Comparison of ENCODE assay signal across 17 cellular contexts in the genomic region with DNA sequence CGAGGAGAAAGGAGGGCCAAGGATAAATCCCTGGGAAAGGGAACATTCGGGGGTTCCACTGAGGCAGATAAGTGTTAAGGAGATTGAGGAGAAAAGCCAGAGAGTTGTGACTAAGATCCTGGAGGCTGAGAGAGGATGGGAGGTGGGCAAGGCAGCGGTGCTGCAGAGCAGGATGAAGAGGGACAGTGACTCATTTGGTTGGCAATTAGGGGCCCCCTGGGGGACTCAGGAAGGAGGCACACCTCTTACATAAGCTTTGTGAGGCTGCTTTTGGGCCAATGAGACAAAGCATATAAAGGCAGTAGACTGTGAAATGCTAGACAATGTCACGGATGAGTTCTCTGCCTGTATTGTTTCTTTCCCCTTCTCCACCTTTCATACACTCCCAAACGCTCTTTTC.
DNase-seq lines count a peak whose midpoint lies in the region; ATAC-seq and TF ChIP-seq lines count a peak whose summit lies in the region.
"Had no signal": no experiment of that assay in that cellular context is flagged by ENCODE, and none has a peak within 500 bp of the region (broad histone marks: within the 10 kb centered on the region; RNA-seq: fewer than 3 reads in every experiment).

No MANE protein-coding gene starts in this region.

- CTCF ChIA-PET in RWPE1 (lab: Yijun Ruan, JAX), result interaction anchor here (0.6 kb wide), 1 partner anchor 106 kb away, joined by 3 read pairs; no protein-coding TSS in a partner anchor

- ATAC-seq in GM19351 (IDR thresholded peaks at IDR 0.05; ENCODE audit: unreplicated experiment), result no peak

- TF ChIP-seq CTCF in RWPE1 (conservative IDR thresholded peaks at IDR 0.05; ENCODE audit: low read depth), result no peak

- H3K4me3 ChIP-seq in MG63, result no peak overlapping the region
- H3K4me3 ChIP-seq: hepatocyte, right atrium auricular region had no signal

- H3K27ac ChIP-seq in RWPE1, result no peak overlapping the region
- H3K27ac ChIP-seq: C4-2B, hepatocyte, KMS-11, right atrium auricular region had no signal

- POLR2A ChIA-PET in RWPE1 (lab: Yijun Ruan, JAX; ENCODE audit: low non-redundant PET), result no interaction called here

- no peaks in the 10 kb centered on the region for H3K36me3 ChIP-seq in MG63
- H3K36me3 ChIP-seq: right atrium auricular region had no signal

- H3K27me3 ChIP-seq in MG63, result peaks cover 17% of the 10 kb centered on the region
- H3K27me3 ChIP-seq: right atrium auricular region had no signal

- no peaks in the 10 kb centered on the region for H3K9me3 ChIP-seq in MG63
- H3K9me3 ChIP-seq: right atrium auricular region had no signal

- DNase-seq in NCI-H2081 (lab: John Stamatoyannopoulos, UW), result peak; percentile 28 to 39
- DNase-seq in NCI-H2081 treated with DMSO at 0.1 percent for 48 hours (lab: John Stamatoyannopoulos, UW), result no peak
- peak; percentile 47 for DNase-seq in MG63
- DNase-seq in NCI-H526 (lab: John Stamatoyannopoulos, UW), result peak; percentile 75 to 80
- DNase-seq in iPS-NIHi7 (ENCODE audit: extremely low spot score), result peak; percentile 40
- no peak for DNase-seq in RWPE1 (ENCODE audit: low spot score)
- DNase-seq in NK-92 treated with Interleukin-12 subunit alpha and Interleukin-12 subunit beta, amount 100 ng/mL, for 24 hours (lab: John Stamatoyannopoulos, UW), result no peak
- DNase-seq: activated CD4-positive, CD25-positive, alpha-beta regulatory T cell treated with anti-CD3 and anti-CD28 coated beads, Interleukin-2, amount 50 U/mL, for 72 hours; activated CD8-positive, alpha-beta memory T cell treated with anti-CD3 and anti-CD28 coated beads for 24 hours; NCI-H1694 treated with DMSO at 0.1 percent for 48 hours; RPMI8226; T-helper 9 cell had no signal

Comparison
In these comparisons a context has a peak if more than half of its experiments do, and no peak if none do; other contexts are left out.
1. DNase-seq: peak in NCI-H2081 (2 of 2), MG63 (single experiment), NCI-H526 (2 of 2) and iPS-NIHi7 (single experiment); none in NCI-H2081 treated with DMSO at 0.1 percent for 48 hours (single experiment), RWPE1 (single experiment) and NK-92 treated with Interleukin-12 subunit alpha and Interleukin-12 subunit beta, amount 100 ng/mL, for 24 hours (single experiment).